ENCODE assay signal across 7 cellular contexts in the genomic region with DNA sequence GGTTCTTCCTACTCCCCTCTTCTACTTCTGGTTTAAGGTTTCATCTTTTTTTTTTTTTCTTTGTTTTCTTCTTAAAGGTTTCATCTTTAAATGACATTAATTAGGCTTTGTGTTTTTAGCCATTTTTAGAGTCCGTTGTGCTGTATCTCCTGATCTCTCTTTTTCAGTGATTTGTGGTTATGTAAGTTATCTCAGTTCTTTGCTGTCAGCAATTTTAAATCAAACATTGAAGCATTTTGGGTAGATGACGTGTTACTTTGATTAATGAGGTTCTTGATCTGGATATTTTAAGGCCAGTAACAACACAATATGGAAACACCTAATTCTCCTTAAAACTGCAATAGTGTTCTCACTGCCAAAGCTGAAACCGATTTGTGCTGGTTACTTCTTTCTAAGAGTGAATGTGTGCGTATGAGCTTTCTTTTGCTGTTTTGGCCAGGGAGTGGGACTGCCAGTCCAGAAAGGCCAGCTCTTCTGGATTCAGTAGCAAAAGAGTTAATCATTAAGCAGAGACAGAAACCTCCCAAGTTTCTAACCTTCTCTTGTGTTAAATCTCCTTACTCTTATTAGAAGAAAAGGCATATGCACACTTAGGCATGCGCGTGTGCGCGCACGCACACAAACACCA. TPM values are rescaled to one million over a fixed set of nuclear protein-coding genes. Genes with fewer than 3 reads are reported as not detected.
A peak's percentile ranks its signal among the peaks of the same experiment; 100 is the strongest.
DNase-seq lines count a peak whose midpoint lies in the region; ATAC-seq and TF ChIP-seq lines count a peak whose summit lies in the region.
"Not testable (repeated sequence)": the region's sequence is repeated elsewhere in the genome, so short reads cannot be mapped to it uniquely, and the experiment has no call there.

No MANE protein-coding gene starts in this region.

- not testable (repeated sequence) for TF ChIP-seq EP300 in SK-N-SH (IDR thresholded peaks at IDR 0.05; ENCODE audit: borderline replicate concordance in 1 of 2, low read depth in 1 of 2, low read length in 1 of 2)

- H3K9ac ChIP-seq in SK-N-SH; fibroblast of lung (ENCODE audit: insufficient read depth, low read length): not testable (repeated sequence)

- not testable (repeated sequence) for H3K9me3 Mint-ChIP-seq in progenitor cell of endocrine pancreas (ENCODE audit: low read depth)

- peak overlapping the region; percentile 11 for H3K27ac Mint-ChIP-seq in progenitor cell of endocrine pancreas

- not testable (repeated sequence) for TF ChIP-seq CTCF in SK-N-SH (IDR thresholded peaks at IDR 0.05); brain microvascular endothelial cell (IDR thresholded peaks at IDR 0.05; ENCODE audit: low read depth, low read length, missing control alignments); fibroblast of lung (conservative IDR thresholded peaks at IDR 0.05 in 1 of 2, IDR thresholded peaks at IDR 0.05 in 1 of 2; ENCODE audit: low read depth in 1 of 2, low read length in 2 of 2); right lobe of liver (IDR thresholded peaks at IDR 0.05); progenitor cell of endocrine pancreas (IDR thresholded peaks at IDR 0.05; ENCODE audit: unreplicated experiment); upper lobe of right lung (IDR thresholded peaks at IDR 0.05)

- not testable (repeated sequence) for H3K9me2 ChIP-seq in SK-N-SH

- 93% methylated on average over 5 of the region's 9 CpGs for WGBS in SK-N-SH (ENCODE audit: low lambda C conversion rate)
- 50% methylated on average over 5 of the region's 9 CpGs for WGBS in right lobe of liver (ENCODE audit: insufficient coverage, low coverage, low lambda C conversion rate, missing lambda C conversion rate)

- not testable (repeated sequence) for TF ChIP-seq POLR2A in right lobe of liver (IDR thresholded peaks at IDR 0.05)

- ATAC-seq in right lobe of liver (peak; percentile 76 to 91 (median 82)), upper lobe of right lung (peak; percentile 7)

- H3K36me3 ChIP-seq in SK-N-SH (replicated peaks in 1 of 2; ENCODE audit: control insufficient read depth in 1 of 2, insufficient read depth in 2 of 2, low read length in 1 of 2); brain microvascular endothelial cell (replicated peaks); fibroblast of lung (ENCODE audit: control insufficient read depth, insufficient read depth, low read length); right lobe of liver; upper lobe of right lung: not testable (repeated sequence)

- not testable (repeated sequence) for H3K4me3 ChIP-seq in SK-N-SH (ENCODE audit: low read depth in 2 of 2, low read length in 1 of 2); brain microvascular endothelial cell (ENCODE audit: low read depth, low read length); fibroblast of lung (replicated peaks in 1 of 4; ENCODE audit: control extremely low read depth in 1 of 4, insufficient read depth in 1 of 4, low read depth in 3 of 4, low read length in 4 of 4); right lobe of liver; upper lobe of right lung

- not testable (repeated sequence) for TF ChIP-seq RAD21 in SK-N-SH (IDR thresholded peaks at IDR 0.05; ENCODE audit: low read length)

- H3K9me3 ChIP-seq in SK-N-SH; fibroblast of lung (ENCODE audit: control insufficient read depth, insufficient read depth, low read depth, low read length); right lobe of liver; upper lobe of right lung: not testable (repeated sequence)

- DNase-seq in G401 (ENCODE audit: low spot score), result peak; percentile 8
- not testable (repeated sequence) for DNase-seq in SK-N-SH; brain microvascular endothelial cell; fibroblast of lung (ENCODE audit: low read depth in 2 of 2); right lobe of liver; progenitor cell of endocrine pancreas (ENCODE audit: low spot score, unreplicated experiment); upper lobe of right lung

- CTCF ChIA-PET in SK-N-SH (lab: Yijun Ruan, JAX), result not testable (repeated sequence)

- peak overlapping the region; percentile 5; the same call in 1 of the 2 replicates for H3K4me2 ChIP-seq in SK-N-SH
- H3K4me2 ChIP-seq in fibroblast of lung (ENCODE audit: extremely low read depth, insufficient read depth, low read length), result peak overlapping the region; percentile 8

- in situ Hi-C loops in G401 (cut with HindIII; ENCODE audit: low sequenced_read_pairs); brain microvascular endothelial cell (cut with HindIII; ENCODE audit: low pct_ligation_motif_present, low sequenced_read_pairs): not testable (repeated sequence)

- not testable (repeated sequence) for H3K4me1 Mint-ChIP-seq in progenitor cell of endocrine pancreas (ENCODE audit: low read depth)

- not testable (repeated sequence) for H4K20me1 ChIP-seq in SK-N-SH (ENCODE audit: insufficient read depth); fibroblast of lung (ENCODE audit: control insufficient read depth, extremely low read depth, insufficient read depth, low read length)

- peak overlapping the region in 1 of 2 experiments; percentile 40; a peak in 2 of 4 replicates for H3K27ac ChIP-seq in SK-N-SH (ENCODE audit: low read depth in 2 of 2, low read length in 1 of 2)
- peak overlapping the region; percentile 53 for H3K27ac ChIP-seq in brain microvascular endothelial cell
- not testable (repeated sequence) for H3K27ac ChIP-seq in fibroblast of lung (ENCODE audit: insufficient read depth, low read length); upper lobe of right lung
- peak overlapping the region in 2 of 3 donors; percentile 62 to 74 for H3K27ac ChIP-seq in right lobe of liver

- intact Hi-C loops in right lobe of liver (cut with DNase I); upper lobe of right lung (cut with DNase I): not testable (repeated sequence)

- H2AFZ ChIP-seq in SK-N-SH (ENCODE audit: low read depth); fibroblast of lung (ENCODE audit: low read length): not testable (repeated sequence)

- POLR2A ChIA-PET in SK-N-SH (lab: Yijun Ruan, JAX), result not testable (repeated sequence)

- H3K4me3 Mint-ChIP-seq in progenitor cell of endocrine pancreas (ENCODE audit: low read depth), result not testable (repeated sequence)

- not testable (repeated sequence) for H3K27me3 Mint-ChIP-seq in progenitor cell of endocrine pancreas

- H3K27me3 ChIP-seq in SK-N-SH (ENCODE audit: insufficient read depth); brain microvascular endothelial cell (replicated peaks); fibroblast of lung (ENCODE audit: control insufficient read depth, insufficient read depth, low read length); right lobe of liver; upper lobe of right lung: not testable (repeated sequence)

- not testable (repeated sequence) for H3K4me1 ChIP-seq in SK-N-SH (ENCODE audit: control insufficient read depth in 1 of 2, insufficient read depth in 2 of 2, low read depth in 1 of 2, low read length in 1 of 2); fibroblast of lung (ENCODE audit: control insufficient read depth, extremely low read depth, insufficient read depth, low read length); right lobe of liver; upper lobe of right lung

- H3F3A ChIP-seq in SK-N-SH (replicated peaks; ENCODE audit: insufficient read depth), result not testable (repeated sequence)

- not testable (repeated sequence) for H3K79me2 ChIP-seq in SK-N-SH (ENCODE audit: insufficient read depth); fibroblast of lung (ENCODE audit: control insufficient read depth, insufficient read depth, low read length)

- not testable (repeated sequence) for H3K36me3 Mint-ChIP-seq in progenitor cell of endocrine pancreas (ENCODE audit: insufficient read depth)

RNA-seq across cellular contexts. Expression of gene SRGAP2C, which starts 16.3 kb away (rescaled TPM):
- 6.8 and 14.8 TPM in 2 replicates for total RNA-seq in G401 (2014; rRNA removed; shearing (Covaris generic))
- polyA plus RNA-seq in SK-N-SH (2012; rRNA removed) (3.2 and 4.3 TPM in 2 replicates), fibroblast of lung (7.3 and 8.2 TPM in 2 replicates)
- 5.1 and 5.4 TPM in 2 replicates for polyA plus RNA-seq in SK-N-SH (2012; cell fraction: cytosol; rRNA removed)
- 4.1 and 6.0 TPM in 2 replicates for polyA plus RNA-seq in SK-N-SH (2012; cell fraction: nucleus; rRNA removed)
- total RNA-seq in fibroblast of lung (15.7 and 36.5 TPM in 2 replicates), right lobe of liver (1 to 10 TPM; 3.7 to 7.3 (median 5.4) TPM), progenitor cell of endocrine pancreas (14.4 and 18.2 TPM in 2 replicates), upper lobe of right lung (36.0 TPM)
- 5.5 and 6.3 TPM in 2 replicates for polyA plus RNA-seq in fibroblast of lung (2012)
- polyA minus RNA-seq in fibroblast of lung (ENCODE audit: low replicate concordance), result 1.8 and 19.3 TPM in 2 replicates

RNA-seq across cellular contexts. Expression of gene FAM72B, which starts 17.0 kb away (rescaled TPM):
- 6.3 and 19.4 TPM in 2 replicates for total RNA-seq in G401 (2014; rRNA removed; shearing (Covaris generic))
- polyA plus RNA-seq in SK-N-SH (2012; rRNA removed), result 5.1 and 6.0 TPM in 2 replicates
- polyA plus RNA-seq in SK-N-SH (2012; cell fraction: cytosol; rRNA removed), result 5.2 and 5.9 TPM in 2 replicates
- polyA plus RNA-seq in SK-N-SH (2012; cell fraction: nucleus; rRNA removed), result 4.8 and 7.8 TPM in 2 replicates
- 0.51 and 2.3 TPM in 2 replicates for total RNA-seq in fibroblast of lung
- polyA plus RNA-seq in fibroblast of lung, result 1.0 and 3.7 TPM in 2 replicates
- polyA plus RNA-seq in fibroblast of lung (2012), result 0.99 and 3.1 TPM in 2 replicates
- polyA minus RNA-seq in fibroblast of lung (ENCODE audit: low replicate concordance), result not detected in 2 replicates
- under 1 TPM in 4 of 6 experiments, not detected in 2; 0.38 to 0.68 (median 0.64) TPM for total RNA-seq in right lobe of liver
- total RNA-seq in progenitor cell of endocrine pancreas, result 2.0 and 3.1 TPM in 2 replicates
- total RNA-seq in upper lobe of right lung, result 0.55 TPM
